In genomic region chr10:33596411-33596810, GRCh38 we compare ENCODE assay signal across 8 cellular contexts.
"Had no signal": no experiment of that assay in that cellular context is flagged by ENCODE, and none has a peak within 500 bp of the region (broad histone marks: within the 10 kb centered on the region; RNA-seq: fewer than 3 reads in every experiment).

No MANE protein-coding gene starts in this region.

- H3K4me3 Mint-ChIP-seq: H9 had no signal

- FAIRE-seq: H54, K562 had no signal

- H3K4me3 ChIP-seq: GM23248, K562 had no signal

- H3K27ac Mint-ChIP-seq: H9 had no signal

- H3K27ac ChIP-seq: GM23248 had no signal

- H3K9ac ChIP-seq: GM23248 had no signal

- ATAC-seq: K562 had no signal

- DNase-seq: GM23248, GOT3, H9, HCEC 1CT, IMR-90, KG1 had no signal

- H2AFZ ChIP-seq: GM23248 had no signal
